Comparison of ENCODE assay signal across 11 cellular contexts in the genomic region with DNA sequence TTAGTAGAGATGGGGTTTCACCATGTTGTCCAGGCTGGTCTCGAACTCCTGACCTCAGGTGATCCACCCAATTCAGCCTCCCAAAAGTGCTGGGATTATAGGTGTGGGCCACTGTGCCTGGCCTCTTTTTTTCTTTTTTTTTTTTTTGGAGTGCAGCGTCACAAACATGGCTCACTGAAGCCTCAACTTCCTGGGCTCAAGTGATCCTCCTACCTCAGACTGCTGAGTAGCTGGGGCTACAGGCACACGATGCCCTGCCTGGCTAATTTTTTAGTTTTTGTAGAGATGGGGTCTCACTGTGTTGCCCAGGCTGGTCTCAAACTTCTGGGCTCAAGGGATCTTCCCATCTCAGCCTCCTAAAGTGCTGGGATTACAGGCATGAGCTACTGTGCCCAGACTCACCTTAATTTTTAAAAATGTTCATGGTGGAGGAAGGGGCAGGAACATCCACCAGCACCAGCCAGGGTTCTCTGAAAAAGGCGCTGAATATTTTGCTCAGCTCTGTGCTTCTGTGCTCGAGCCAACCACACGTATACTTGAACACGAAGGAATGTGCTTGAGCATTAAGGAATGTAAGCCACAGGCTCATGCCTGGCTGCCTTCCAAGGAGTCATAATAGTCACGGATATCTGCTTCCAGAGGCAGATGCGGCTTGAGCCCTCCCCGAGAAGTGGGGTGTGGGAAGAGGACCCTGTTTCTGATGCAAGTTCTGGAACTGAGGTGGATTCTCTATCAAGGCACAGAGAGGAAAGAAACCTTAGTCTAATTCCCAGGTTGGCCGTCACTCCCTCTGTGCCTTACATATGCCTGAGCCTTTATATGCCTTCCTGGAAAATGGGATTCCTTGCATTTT.
DNase-seq lines count a peak whose midpoint lies in the region; ATAC-seq, FAIRE-seq and TF ChIP-seq lines count a peak whose summit lies in the region.
"Had no signal": no experiment of that assay in that cellular context is flagged by ENCODE, and none has a peak within 500 bp of the region (broad histone marks: within the 10 kb centered on the region; RNA-seq: fewer than 3 reads in every experiment).

No MANE protein-coding gene starts in this region.

- TF ChIP-seq CTCF in AG04450 (IDR thresholded peaks at IDR 0.05; ENCODE audit: low read depth, low read length): no peak
- TF ChIP-seq CTCF in bronchial epithelial cell (IDR thresholded peaks at IDR 0.05; ENCODE audit: insufficient read depth, low read length, severe bottlenecking): no peak
- no peak for TF ChIP-seq CTCF in lung (IDR thresholded peaks at IDR 0.05; ENCODE audit: control extremely low read depth, extremely low read depth)
- no peak for TF ChIP-seq CTCF in endothelial cell (IDR thresholded peaks at IDR 0.05; ENCODE audit: unreplicated experiment)

- no peak overlapping the region for H3K4me3 ChIP-seq in AG04450 (ENCODE audit: low read depth, low read length)
- H3K4me3 ChIP-seq in bronchial epithelial cell (ENCODE audit: low read depth, low read length): no peak overlapping the region
- no peak overlapping the region for H3K4me3 ChIP-seq in lung

- peak; percentile 66 for FAIRE-seq in bronchial epithelial cell (lab: Jason Lieb, UNC)
- FAIRE-seq: G401.6 had no signal

- H3K9me3 Mint-ChIP-seq in endothelial cell (ENCODE audit: unreplicated experiment): no peaks in the 10 kb centered on the region

- ATAC-seq in lung (ENCODE audit: insufficient read depth, low FRiP score): peak; percentile 43
- ATAC-seq in GM21619 (IDR thresholded peaks at IDR 0.05; ENCODE audit: unreplicated experiment): no peak
- ATAC-seq in GM19397 (IDR thresholded peaks at IDR 0.05; ENCODE audit: unreplicated experiment): no peak

- peaks cover 0 to 10% of the 10 kb centered on the region in 2 donors for H3K4me1 ChIP-seq in lung (ENCODE audit: control insufficient read depth in 2 of 2, insufficient read depth in 2 of 2, low read length in 2 of 2)

- WGBS in lung, 2 donors: 46 to 70% methylated on average over 11 of the region's 11 CpGs

- DNase-seq in AG04450 (ENCODE audit: low read depth, low spot score): peak; percentile 98
- peak; percentile 67 for DNase-seq in NCI-H2029 (lab: John Stamatoyannopoulos, UW)
- peak; percentile 86 for DNase-seq in bronchial epithelial cell (ENCODE audit: low read depth)
- DNase-seq in lung (ENCODE audit: low spot score): peak; percentile 82
- no peak for DNase-seq in GDM1 (lab: John Stamatoyannopoulos, UW)
- no peak for DNase-seq in endothelial cell (ENCODE audit: low spot score)
- DNase-seq: activated naive CD8-positive, alpha-beta T cell treated with anti-CD3 and anti-CD28 coated beads for 36 hours; SIG-M5 had no signal

- H3K27ac ChIP-seq in AG04450 (ENCODE audit: low read depth, low read length): peak overlapping the region; percentile 88
- peak overlapping the region in 1 of 2 donors; percentile 72 for H3K27ac ChIP-seq in lung (ENCODE audit: low read depth in 1 of 2, low read length in 1 of 2)

- POLR2A ChIA-PET in AG04450 (lab: Yijun Ruan, JAX): no interaction called here

- H3K4me3 Mint-ChIP-seq in endothelial cell (ENCODE audit: unreplicated experiment): no peak overlapping the region
- H3K4me3 Mint-ChIP-seq: activated naive CD8-positive, alpha-beta T cell treated with anti-CD3 and anti-CD28 coated beads for 36 hours had no signal

- H3K27ac Mint-ChIP-seq in endothelial cell (ENCODE audit: unreplicated experiment): no peak overlapping the region
- H3K27ac Mint-ChIP-seq: activated naive CD8-positive, alpha-beta T cell treated with anti-CD3 and anti-CD28 coated beads for 36 hours had no signal

- H3K27me3 Mint-ChIP-seq in endothelial cell (ENCODE audit: unreplicated experiment): peaks cover 2% of the 10 kb centered on the region

- H3K36me3 Mint-ChIP-seq in endothelial cell (ENCODE audit: low read depth, unreplicated experiment): no peaks in the 10 kb centered on the region

- H3K27me3 ChIP-seq in AG04450 (ENCODE audit: control insufficient read depth, insufficient read depth, low read length): no peaks in the 10 kb centered on the region
- no peaks in the 10 kb centered on the region for H3K27me3 ChIP-seq in bronchial epithelial cell (ENCODE audit: control insufficient read depth, insufficient read depth, low read length)
- H3K27me3 ChIP-seq in lung (ENCODE audit: control insufficient read depth, insufficient read depth): no peaks in the 10 kb centered on the region

- peaks cover 3% of the 10 kb centered on the region for H3K4me1 Mint-ChIP-seq in endothelial cell (ENCODE audit: unreplicated experiment)
- H3K4me1 Mint-ChIP-seq: activated naive CD8-positive, alpha-beta T cell treated with anti-CD3 and anti-CD28 coated beads for 36 hours had no signal

- CTCF ChIA-PET in AG04450 (lab: Charles Lee): interaction anchor here (0.6 kb wide), 1 partner anchor 16 kb away, joined by 10 read pairs; no protein-coding TSS in a partner anchor

- H3K9me3 ChIP-seq in AG04450 (ENCODE audit: control insufficient read depth, insufficient read depth, low read length) (no peaks in the 10 kb centered on the region; the same call in 1 of the 2 replicates), lung (ENCODE audit: control insufficient read depth in 2 of 2, insufficient read depth in 1 of 2, low read length in 1 of 2) (no peaks in the 10 kb centered on the region)

- H3K36me3 ChIP-seq in bronchial epithelial cell (ENCODE audit: control insufficient read depth, insufficient read depth, low read length) (no peaks in the 10 kb centered on the region), lung (ENCODE audit: control insufficient read depth in 2 of 2, insufficient read depth in 2 of 2, low read length in 2 of 2) (no peaks in the 10 kb centered on the region)

Comparison
In these comparisons a context has a peak if more than half of its experiments do, and no peak if none do; other contexts are left out.
1. DNase-seq: peak in AG04450 (single experiment), NCI-H2029 (single experiment), bronchial epithelial cell (single experiment) and lung (single experiment); none in GDM1 (single experiment) and endothelial cell (single experiment).